In genomic region chr11:21659961-21660360, GRCh38 we compare ENCODE assay signal across 1 cellular context.
TF ChIP-seq lines count a peak whose summit lies in the region.

No MANE protein-coding gene starts in this region.

TF ChIP-seq in GM23338, 12 proteins besides CTCF, POLR2A, EP300 and RAD21 (continued from another document):
- TF ChIP-seq ETS1 (IDR thresholded peaks at IDR 0.05): no peak
- no peak for TF ChIP-seq JUNB (IDR thresholded peaks at IDR 0.05; ENCODE audit: unreplicated experiment)
- TF ChIP-seq ZNF331 (CRISPR knock-in tag; IDR thresholded peaks at IDR 0.05; ENCODE audit: low read depth): no peak
